In genomic region chr15:40942865-40943264, GRCh38 we compare ENCODE assay signal across 11 cellular contexts. TPM values are rescaled to one million over a fixed set of nuclear protein-coding genes. Genes with fewer than 3 reads are reported as not detected.
A peak's percentile ranks its signal among the peaks of the same experiment; 100 is the strongest.
DNase-seq lines count a peak whose midpoint lies in the region; ATAC-seq, FAIRE-seq and TF ChIP-seq lines count a peak whose summit lies in the region.
"Had no signal": no experiment of that assay in that cellular context is flagged by ENCODE, and none has a peak within 500 bp of the region (broad histone marks: within the 10 kb centered on the region; RNA-seq: fewer than 3 reads in every experiment).

No MANE protein-coding gene starts in this region.

- no peaks in the 10 kb centered on the region for H3K27me3 Mint-ChIP-seq in activated CD8-positive, alpha-beta T cell treated with anti-CD3 and anti-CD28 coated beads, Interleukin-2, amount 10 ng/mL, durations not matched to agents 7 days and 5 days (ENCODE audit: low read depth)
- peaks cover 9% of the 10 kb centered on the region for H3K27me3 Mint-ChIP-seq in mesothelial cell of epicardium (ENCODE audit: low read depth)

- no peak for FAIRE-seq in HepG2 (lab: Jason Lieb, UNC)

- H3K79me2 ChIP-seq in HepG2 (ENCODE audit: insufficient read depth, low read length) = no peaks in the 10 kb centered on the region

- H3K36me3 ChIP-seq in HepG2 (replicated peaks in 1 of 2; ENCODE audit: control insufficient read depth in 1 of 2, insufficient read depth in 2 of 2, low read length in 2 of 2) = no peaks in the 10 kb centered on the region
- H3K36me3 ChIP-seq in right lobe of liver = no peaks in the 10 kb centered on the region

- WGBS in HepG2 (ENCODE audit: low lambda C conversion rate) = 58% methylated on average over 7 of the region's 12 CpGs
- 12% methylated on average over 5 of the region's 12 CpGs for WGBS in right lobe of liver (ENCODE audit: insufficient coverage, low coverage, low lambda C conversion rate, missing lambda C conversion rate)

- no peak for DNase-seq in HepG2 (ENCODE audit: low spot score)
- DNase-seq in right lobe of liver = no peak
- no peak for DNase-seq in activated CD8-positive, alpha-beta T cell treated with anti-CD3 and anti-CD28 coated beads, Interleukin-2, amount 10 ng/mL, durations not matched to agents 7 days and 5 days
- DNase-seq in mesothelial cell of epicardium (ENCODE audit: low spot score in 2 of 2, unreplicated experiment in 2 of 2) = no peak
- no peak for DNase-seq in NOMO-1 (lab: John Stamatoyannopoulos, UW; ENCODE audit: unreplicated experiment in 2 of 2)
- no peak for DNase-seq in NCI-H146 (lab: John Stamatoyannopoulos, UW)
- no peak for DNase-seq in HuH-7.5 (ENCODE audit: low spot score)
- DNase-seq: COR-L47, NCI-H1694 treated with DMSO at 0.1 percent for 48 hours had no signal

- POLR2A ChIA-PET in HepG2 (lab: Yijun Ruan, JAX) = no interaction called here
- POLR2A ChIA-PET in activated CD8-positive, alpha-beta T cell treated with anti-CD3 and anti-CD28 coated beads, Interleukin-2, amount 10 ng/mL, durations not matched to agents 7 days and 5 days (lab: Charles Lee) = interaction anchor here (0.8 to 2.8 kb wide), 3 partner anchors 9 to 390 kb away, joined by 3 to 21 read pairs (median 4); partner anchors contain the start of genes CHAC1 and NUSAP1

- H3K27ac ChIP-seq in HepG2 (ENCODE audit: extremely low read length, insufficient read depth, low read length) (no peak overlapping the region), right lobe of liver (peak overlapping the region in 1 of 3 donors; percentile 70)

- H3K9me3 ChIP-seq in HepG2 (ENCODE audit: low read length) (no peaks in the 10 kb centered on the region), right lobe of liver (no peaks in the 10 kb centered on the region)

- no TSS peak for BruUV-seq in HepG2 (replicated peaks; lab: Mats Ljungman, UMichigan)

- peak overlapping the region in 1 of 3 experiments; percentile 78; a peak in 1 of 6 replicates for H3K4me3 ChIP-seq in HepG2 (replicated peaks in 1 of 3; ENCODE audit: insufficient read depth in 1 of 3, low read depth in 2 of 3, low read length in 3 of 3)
- no peak overlapping the region for H3K4me3 ChIP-seq in right lobe of liver

- intact Hi-C loops in HepG2 (cut with micrococcal nuclease; ENCODE audit: unreplicated experiment) = loop anchor here (5.0 kb wide), 1 partner anchor 36 kb away; no protein-coding TSS in a partner anchor
- intact Hi-C loops in right lobe of liver (cut with DNase I) = no loop called here

- H3K27me3 ChIP-seq in HepG2 (ENCODE audit: control insufficient read depth in 1 of 2, insufficient read depth in 2 of 2, low read length in 2 of 2) (peaks cover 0 to 42% of the 10 kb centered on the region in 2 experiments; a peak in 3 of 5 replicates), right lobe of liver (no peaks in the 10 kb centered on the region)

- TF ChIP-seq POLR2A in HepG2 (IDR thresholded peaks at IDR 0.05; ENCODE audit: insufficient read depth in 1 of 2, low read depth in 2 of 2, low read length in 2 of 2) (no peak), right lobe of liver (IDR thresholded peaks at IDR 0.05) (no peak)

- ATAC-seq in HepG2 = no peak
- no peak for ATAC-seq in right lobe of liver
- no peak for ATAC-seq in activated CD8-positive, alpha-beta T cell treated with anti-CD3 and anti-CD28 coated beads, Interleukin-2, amount 10 ng/mL, durations not matched to agents 7 days and 5 days
- ATAC-seq in HG02884 (IDR thresholded peaks at IDR 0.05; ENCODE audit: unreplicated experiment) = no peak

- peak overlapping the region; percentile 73 for H3K4me3 Mint-ChIP-seq in activated CD8-positive, alpha-beta T cell treated with anti-CD3 and anti-CD28 coated beads, Interleukin-2, amount 10 ng/mL, durations not matched to agents 7 days and 5 days
- peak overlapping the region; percentile 63 for H3K4me3 Mint-ChIP-seq in mesothelial cell of epicardium

- H3K27ac Mint-ChIP-seq in activated CD8-positive, alpha-beta T cell treated with anti-CD3 and anti-CD28 coated beads, Interleukin-2, amount 10 ng/mL, durations not matched to agents 7 days and 5 days = peak overlapping the region; percentile 71
- H3K27ac Mint-ChIP-seq in mesothelial cell of epicardium = peak overlapping the region; percentile 39

- H3K4me2 ChIP-seq in HepG2 (ENCODE audit: low read depth, low read length) = peak overlapping the region; percentile 99

- CTCF ChIA-PET in HepG2 (lab: Yijun Ruan, JAX; ENCODE audit: low intra/inter-chr PET ratio, low total read pairs) = no interaction called here
- CTCF ChIA-PET in activated CD8-positive, alpha-beta T cell treated with anti-CD3 and anti-CD28 coated beads, Interleukin-2, amount 10 ng/mL, durations not matched to agents 7 days and 5 days (lab: Charles Lee) = interaction anchor here (0.7 to 5.2 kb wide), 21 partner anchors 11 to 287 kb away, joined by 3 to 97 read pairs (median 6); partner anchors contain the start of genes CHAC1, CHP1, DLL4 and EXD1

- TF ChIP-seq CTCF in HepG2 (CRISPR knock-in tag; IDR thresholded peaks at IDR 0.05) (no peak), right lobe of liver (IDR thresholded peaks at IDR 0.05) (no peak), mesothelial cell of epicardium (IDR thresholded peaks at IDR 0.05; ENCODE audit: unreplicated experiment) (no peak)

- H2AFZ ChIP-seq in HepG2 (ENCODE audit: low read length) = no peak overlapping the region

- no peaks in the 10 kb centered on the region for H4K20me1 ChIP-seq in HepG2 (ENCODE audit: insufficient read depth, low read length)

- H3K4me1 ChIP-seq in HepG2 (ENCODE audit: insufficient read depth, low read length) (peaks cover 47% of the 10 kb centered on the region), right lobe of liver (peaks cover 0 to 22% (median 9%) of the 10 kb centered on the region in 4 donors)

- H3K9ac ChIP-seq in HepG2 (ENCODE audit: insufficient read depth, low read depth, low read length) = no peak overlapping the region

- peaks cover 43% of the 10 kb centered on the region for H3K4me1 Mint-ChIP-seq in activated CD8-positive, alpha-beta T cell treated with anti-CD3 and anti-CD28 coated beads, Interleukin-2, amount 10 ng/mL, durations not matched to agents 7 days and 5 days (ENCODE audit: low read depth)
- peaks cover 17% of the 10 kb centered on the region for H3K4me1 Mint-ChIP-seq in mesothelial cell of epicardium

- no peaks in the 10 kb centered on the region for H3K9me3 Mint-ChIP-seq in activated CD8-positive, alpha-beta T cell treated with anti-CD3 and anti-CD28 coated beads, Interleukin-2, amount 10 ng/mL, durations not matched to agents 7 days and 5 days (ENCODE audit: insufficient read depth)
- no peaks in the 10 kb centered on the region for H3K9me3 Mint-ChIP-seq in mesothelial cell of epicardium

- TF ChIP-seq EP300 in HepG2 (IDR thresholded peaks at IDR 0.05; ENCODE audit: low read depth in 2 of 2, low read length in 2 of 2) = no peak
- TF ChIP-seq EP300 in HepG2 (CRISPR knock-in tag; IDR thresholded peaks at IDR 0.05; ENCODE audit: borderline replicate concordance) = no peak

- no peak for TF ChIP-seq RAD21 in HepG2 (CRISPR knock-in tag; IDR thresholded peaks at IDR 0.05)

- in situ Hi-C loops in HepG2 (cut with HindIII; ENCODE audit: extremely low pct_ligation_motif_present, low pct_unique_long_range_greater_than_20kb) = no loop called here

- H3K36me3 Mint-ChIP-seq in activated CD8-positive, alpha-beta T cell treated with anti-CD3 and anti-CD28 coated beads, Interleukin-2, amount 10 ng/mL, durations not matched to agents 7 days and 5 days (ENCODE audit: low read depth) = no peaks in the 10 kb centered on the region
- H3K36me3 Mint-ChIP-seq in mesothelial cell of epicardium = no peaks in the 10 kb centered on the region

RNA-seq across cellular contexts. Expression of gene CHAC1, which starts 10.4 kb away (rescaled TPM):
- not detected in 2 replicates for total RNA-seq in HepG2 (2016; rRNA removed; fragmentation: Illumina TruSeq; extraction: Trizol)
- total RNA-seq in HepG2 (2016; cell fraction: cytosol; rRNA removed; fragmentation: Illumina TruSeq; extraction: Trizol; ENCODE audit: low read depth) = not detected in 2 replicates
- total RNA-seq in HepG2 (2016; cell fraction: insoluble cytoplasmic fraction; rRNA removed; fragmentation: Illumina TruSeq; extraction: Trizol) = not detected in 2 replicates
- total RNA-seq in HepG2 (2016; cell fraction: membrane; rRNA removed; fragmentation: Illumina TruSeq; extraction: Trizol) = 0.15 TPM in 1 of 2 replicates, not detected in the other
- total RNA-seq in HepG2 (2016; cell fraction: nucleus; rRNA removed; fragmentation: Illumina TruSeq; extraction: Trizol) = not detected in 2 replicates
- polyA plus RNA-seq in HepG2 (2011; rRNA removed) = 0.44 and 0.46 TPM in 2 replicates
- polyA plus RNA-seq in HepG2 (2011; cell fraction: cytosol; rRNA removed) = 0.41 and 0.63 TPM in 2 replicates
- 0.21 and 0.48 TPM in 2 replicates for polyA plus RNA-seq in HepG2 (2011; cell fraction: nucleus; rRNA removed)
- 0.39 TPM in 1 of 2 replicates, not detected in the other for polyA plus RNA-seq in HepG2 (2012)
- polyA plus RNA-seq in HepG2 (2016; cell fraction: cytosol; fragmentation: Illumina TruSeq; extraction: Trizol; ENCODE audit: low read depth) = not detected in 2 replicates
- polyA plus RNA-seq in HepG2 (2016; cell fraction: insoluble cytoplasmic fraction; fragmentation: Illumina TruSeq; extraction: Trizol; ENCODE audit: low read depth) = not detected in 2 replicates
- polyA plus RNA-seq in HepG2 (2016; cell fraction: membrane; fragmentation: Illumina TruSeq; extraction: Trizol; ENCODE audit: low read depth) = not detected in 2 replicates
- not detected in 2 replicates for polyA plus RNA-seq in HepG2 (2016; cell fraction: nucleus; fragmentation: Illumina TruSeq; extraction: Trizol; ENCODE audit: insufficient read depth, low read depth)
- polyA minus RNA-seq in HepG2 (2011; rRNA and poly(A)+ RNA removed; ENCODE audit: low replicate concordance) = 0.58 and 21.7 TPM in 2 replicates
- polyA minus RNA-seq in HepG2 (2011; cell fraction: cytosol; rRNA and poly(A)+ RNA removed) = 1.1 and 2.0 TPM in 2 replicates
- polyA minus RNA-seq in HepG2 (2011; cell fraction: nucleus; rRNA and poly(A)+ RNA removed) = 0.39 and 0.62 TPM in 2 replicates
- total RNA-seq in right lobe of liver = 10 to 100 TPM in 2 of 6 experiments, 1 to 10 TPM in 1, under 1 TPM in 3; 0.22 to 11.6 (median 0.97) TPM
- 1 to 10 TPM; 8.3 to 8.9 TPM for total RNA-seq in activated CD8-positive, alpha-beta T cell treated with anti-CD3 and anti-CD28 coated beads, Interleukin-2, amount 10 ng/mL, durations not matched to agents 7 days and 5 days
- 2.7 to 3.2 TPM (median 3.1 TPM) in 3 replicates for total RNA-seq in mesothelial cell of epicardium

RNA-seq across cellular contexts. Expression of gene DLL4, which starts 13.7 kb away (rescaled TPM):
- 0.13 and 0.20 TPM in 2 replicates for total RNA-seq in HepG2 (2016; rRNA removed; fragmentation: Illumina TruSeq; extraction: Trizol)
- 0.09 and 0.10 TPM in 2 replicates for total RNA-seq in HepG2 (2016; cell fraction: cytosol; rRNA removed; fragmentation: Illumina TruSeq; extraction: Trizol; ENCODE audit: low read depth)
- total RNA-seq in HepG2 (2016; cell fraction: insoluble cytoplasmic fraction; rRNA removed; fragmentation: Illumina TruSeq; extraction: Trizol) = 0.07 and 0.19 TPM in 2 replicates
- 0.03 and 0.15 TPM in 2 replicates for total RNA-seq in HepG2 (2016; cell fraction: membrane; rRNA removed; fragmentation: Illumina TruSeq; extraction: Trizol)
- total RNA-seq in HepG2 (2016; cell fraction: nucleus; rRNA removed; fragmentation: Illumina TruSeq; extraction: Trizol) = 0.19 TPM in 1 of 2 replicates, not detected in the other
- 0.25 and 0.27 TPM in 2 replicates for polyA plus RNA-seq in HepG2 (2011; rRNA removed)
- 0.13 and 0.24 TPM in 2 replicates for polyA plus RNA-seq in HepG2 (2011; cell fraction: cytosol; rRNA removed)
- 0.50 and 0.61 TPM in 2 replicates for polyA plus RNA-seq in HepG2 (2011; cell fraction: nucleus; rRNA removed)
- 0.13 and 0.43 TPM in 2 replicates for polyA plus RNA-seq in HepG2 (2012)
- polyA plus RNA-seq in HepG2 (2016; cell fraction: cytosol; fragmentation: Illumina TruSeq; extraction: Trizol; ENCODE audit: low read depth) = 0.07 TPM in 1 of 2 replicates, not detected in the other
- polyA plus RNA-seq in HepG2 (2016; cell fraction: insoluble cytoplasmic fraction; fragmentation: Illumina TruSeq; extraction: Trizol; ENCODE audit: low read depth) = 0.13 and 0.19 TPM in 2 replicates
- polyA plus RNA-seq in HepG2 (2016; cell fraction: membrane; fragmentation: Illumina TruSeq; extraction: Trizol; ENCODE audit: low read depth) = 0.06 and 0.08 TPM in 2 replicates
- polyA plus RNA-seq in HepG2 (2016; cell fraction: nucleus; fragmentation: Illumina TruSeq; extraction: Trizol; ENCODE audit: insufficient read depth, low read depth) = 0.34 and 0.39 TPM in 2 replicates
- polyA minus RNA-seq in HepG2 (2011; rRNA and poly(A)+ RNA removed; ENCODE audit: low replicate concordance) = 0.98 and 7.6 TPM in 2 replicates
- polyA minus RNA-seq in HepG2 (2011; cell fraction: cytosol; rRNA and poly(A)+ RNA removed) = 0.35 and 0.59 TPM in 2 replicates
- 0.12 and 0.26 TPM in 2 replicates for polyA minus RNA-seq in HepG2 (2011; cell fraction: nucleus; rRNA and poly(A)+ RNA removed)
- 1 to 10 TPM; 2.9 to 8.7 (median 4.2) TPM for total RNA-seq in right lobe of liver
- not detected for total RNA-seq in activated CD8-positive, alpha-beta T cell treated with anti-CD3 and anti-CD28 coated beads, Interleukin-2, amount 10 ng/mL, durations not matched to agents 7 days and 5 days
- total RNA-seq in mesothelial cell of epicardium = 0.20 to 0.31 TPM (median 0.24 TPM) in 3 replicates
- total RNA-seq: H7 had no signal

RNA-seq across cellular contexts. Expression of gene VPS18, which starts 48.6 kb away (rescaled TPM):
- total RNA-seq in HepG2 (2016; rRNA removed; fragmentation: Illumina TruSeq; extraction: Trizol) = 15.8 and 17.0 TPM in 2 replicates
- total RNA-seq in HepG2 (2016; cell fraction: cytosol; rRNA removed; fragmentation: Illumina TruSeq; extraction: Trizol; ENCODE audit: low read depth) = 1.2 and 1.9 TPM in 2 replicates
- 14.9 and 16.0 TPM in 2 replicates for total RNA-seq in HepG2 (2016; cell fraction: insoluble cytoplasmic fraction; rRNA removed; fragmentation: Illumina TruSeq; extraction: Trizol)
- total RNA-seq in HepG2 (2016; cell fraction: membrane; rRNA removed; fragmentation: Illumina TruSeq; extraction: Trizol) = 3.9 and 4.3 TPM in 2 replicates
- 9.9 and 11.2 TPM in 2 replicates for total RNA-seq in HepG2 (2016; cell fraction: nucleus; rRNA removed; fragmentation: Illumina TruSeq; extraction: Trizol)
- 5.8 and 7.4 TPM in 2 replicates for polyA plus RNA-seq in HepG2 (2011; rRNA removed)
- 6.0 and 7.5 TPM in 2 replicates for polyA plus RNA-seq in HepG2 (2011; cell fraction: cytosol; rRNA removed)
- polyA plus RNA-seq in HepG2 (2011; cell fraction: nucleus; rRNA removed) = 9.2 and 9.4 TPM in 2 replicates
- polyA plus RNA-seq in HepG2 (2012) = 5.0 and 5.3 TPM in 2 replicates
- 0.57 and 0.62 TPM in 2 replicates for polyA plus RNA-seq in HepG2 (2016; cell fraction: cytosol; fragmentation: Illumina TruSeq; extraction: Trizol; ENCODE audit: low read depth)
- polyA plus RNA-seq in HepG2 (2016; cell fraction: insoluble cytoplasmic fraction; fragmentation: Illumina TruSeq; extraction: Trizol; ENCODE audit: low read depth) = 9.1 and 10.3 TPM in 2 replicates
- polyA plus RNA-seq in HepG2 (2016; cell fraction: membrane; fragmentation: Illumina TruSeq; extraction: Trizol; ENCODE audit: low read depth) = 1.1 and 1.8 TPM in 2 replicates
- polyA plus RNA-seq in HepG2 (2016; cell fraction: nucleus; fragmentation: Illumina TruSeq; extraction: Trizol; ENCODE audit: insufficient read depth, low read depth) = 13.2 and 13.9 TPM in 2 replicates
- polyA minus RNA-seq in HepG2 (2011; rRNA and poly(A)+ RNA removed; ENCODE audit: low replicate concordance) = 42.6 and 112 TPM in 2 replicates
- 11.8 and 12.4 TPM in 2 replicates for polyA minus RNA-seq in HepG2 (2011; cell fraction: cytosol; rRNA and poly(A)+ RNA removed)
- 9.3 and 9.8 TPM in 2 replicates for polyA minus RNA-seq in HepG2 (2011; cell fraction: nucleus; rRNA and poly(A)+ RNA removed)
- total RNA-seq in right lobe of liver = 10 to 100 TPM in 5 of 6 experiments, 1 to 10 TPM in 1; 8.4 to 24.7 (median 12.9) TPM
- 10 to 100 TPM; 17.8 to 18.4 TPM for total RNA-seq in activated CD8-positive, alpha-beta T cell treated with anti-CD3 and anti-CD28 coated beads, Interleukin-2, amount 10 ng/mL, durations not matched to agents 7 days and 5 days
- 30.1 to 31.2 TPM (median 30.5 TPM) in 3 replicates for total RNA-seq in mesothelial cell of epicardium
